16 cellular contexts compared by ENCODE assay signal in genomic region chr3:35487396-35487795, GRCh38.
"Had no signal": no experiment of that assay in that cellular context is flagged by ENCODE, and none has a peak within 500 bp of the region (broad histone marks: within the 10 kb centered on the region; RNA-seq: fewer than 3 reads in every experiment).

No MANE protein-coding gene starts in this region.

- DNase-seq: KBM-7, NCI-H1092, NCI-H1105 treated with DMSO at 0.1 percent for 48 hours, NCI-H1417 treated with DMSO at 0.1 percent for 48 hours, NCI-H146, NCI-H1694 treated with DMSO at 0.1 percent for 48 hours, NCI-H1930, NCI-H2081, NCI-H2107, NCI-H2227 treated with DMSO at 0.1 percent for 48 hours, NCI-H524, NCI-H526 treated with DMSO at 0.1 percent for 48 hours, NCI-H748 treated with DMSO at 0.1 percent for 48 hours, Right ventricle myocardium superior, RPMI8226, SIG-M5 had no signal
